In the genomic region with DNA sequence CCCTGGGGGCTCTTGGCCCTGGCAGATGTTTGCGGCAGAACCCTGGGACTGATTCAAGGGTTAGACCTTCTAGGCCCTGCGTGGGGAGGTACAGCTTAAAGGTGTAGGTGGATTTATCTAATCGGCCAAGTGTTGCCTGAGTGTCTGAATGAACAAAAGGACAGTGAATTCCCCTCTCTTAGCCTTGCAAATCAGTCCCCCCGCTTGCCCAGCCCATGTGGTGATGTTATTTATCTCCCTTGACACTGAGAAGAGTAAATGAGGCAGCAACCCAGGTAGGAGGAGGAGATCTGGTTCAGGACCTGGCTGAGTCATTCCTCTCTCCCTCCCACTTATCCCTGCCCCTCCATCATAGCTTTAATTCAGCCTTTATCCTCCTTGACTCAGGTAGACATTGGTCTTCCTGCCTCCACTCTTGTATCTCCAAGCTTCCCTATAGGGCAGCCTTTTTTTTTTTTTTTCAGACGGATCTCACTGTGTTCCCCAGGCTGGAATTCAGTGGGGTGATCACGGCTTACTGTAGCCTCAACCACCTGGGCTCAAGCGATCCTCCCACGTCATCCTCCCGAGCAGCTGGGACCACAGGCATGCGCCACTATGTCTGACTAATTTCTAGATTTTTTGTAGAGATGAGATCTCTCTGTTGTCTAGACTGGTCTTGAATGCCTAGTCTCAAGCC, we compare ENCODE assay signal across 9 cellular contexts. TPM values are rescaled to one million over a fixed set of nuclear protein-coding genes. Genes with fewer than 3 reads are reported as not detected.
DNase-seq lines count a peak whose midpoint lies in the region; ATAC-seq and TF ChIP-seq lines count a peak whose summit lies in the region.
"Had no signal": no experiment of that assay in that cellular context is flagged by ENCODE, and none has a peak within 500 bp of the region (broad histone marks: within the 10 kb centered on the region; RNA-seq: fewer than 3 reads in every experiment).

No MANE protein-coding gene starts in this region.

- peak; percentile 21 for DNase-seq in activated T-cell treated with anti-CD3 and anti-CD28 coated beads for 48 hours (ENCODE audit: low read depth)
- no peak for DNase-seq in activated T-cell treated with anti-CD3 and anti-CD28 coated beads for 4 hours
- no peak for DNase-seq in WTC11 (ENCODE audit: low spot score)
- DNase-seq in A673 (ENCODE audit: low spot score) = no peak
- no peak for DNase-seq in caudate nucleus (lab: John Stamatoyannopoulos, UW)
- no peak for DNase-seq in GDM1 (lab: John Stamatoyannopoulos, UW)

- peaks cover 47% of the 10 kb centered on the region for H3K4me1 Mint-ChIP-seq in WTC11

- ATAC-seq in HG03039 (IDR thresholded peaks at IDR 0.05; ENCODE audit: unreplicated experiment) = peak; percentile 73
- peak; percentile 22 for ATAC-seq in WTC11
- ATAC-seq: naive thymus-derived CD4-positive, alpha-beta T cell had no signal

- CTCF ChIA-PET in WTC11 (lab: Charles Lee) = interaction anchor here (1.7 kb wide), 1 partner anchor 27 kb away, joined by 3 read pairs; no protein-coding TSS in a partner anchor
- CTCF ChIA-PET in A673 (lab: Charles Lee) = no interaction called here

- H3K27ac ChIP-seq in A673 (ENCODE audit: low read depth, low read length, poor library complexity, severe bottlenecking) (no peak overlapping the region), caudate nucleus (ENCODE audit: low read depth, low read length) (no peak overlapping the region)

- H3K4me3 Mint-ChIP-seq in WTC11 = no peak overlapping the region
- H3K4me3 Mint-ChIP-seq: naive thymus-derived CD4-positive, alpha-beta T cell had no signal

- intact Hi-C loops in A673 (cut with micrococcal nuclease; ENCODE audit: unreplicated experiment) = no loop called here

- H3K9me3 ChIP-seq in skeletal muscle satellite cell (replicated peaks; ENCODE audit: low read length) (no peaks in the 10 kb centered on the region), A673 (ENCODE audit: low read depth, low read length, poor library complexity, severe bottlenecking) (no peaks in the 10 kb centered on the region)

- H3K27me3 Mint-ChIP-seq in WTC11 (ENCODE audit: low read depth) = peaks cover 4% of the 10 kb centered on the region; the same call in 1 of the 2 replicates

- peaks cover 47% of the 10 kb centered on the region for H3K4me1 ChIP-seq in skeletal muscle satellite cell (ENCODE audit: control insufficient read depth, insufficient read depth, low read length)
- H3K4me1 ChIP-seq in A673 (ENCODE audit: insufficient read depth, low read length, poor library complexity, severe bottlenecking) = no peaks in the 10 kb centered on the region

- POLR2A ChIA-PET in WTC11 (lab: Charles Lee) (interaction anchor here (0.5 to 1.1 kb wide), 3 partner anchors 14 to 1032 kb away, joined by 3 to 6 read pairs (median 4); no protein-coding TSS in a partner anchor), A673 (lab: Charles Lee; ENCODE audit: low non-redundant PET) (interaction anchor here (0.6 kb wide), 1 partner anchor 383 kb away, joined by 8 read pairs; no protein-coding TSS in a partner anchor)

- BruUV-seq in A673 (replicated peaks; lab: Mats Ljungman, UMichigan) = no TSS peak

- no peak overlapping the region for H3K27ac Mint-ChIP-seq in WTC11

- H3K36me3 Mint-ChIP-seq in WTC11 = peaks cover 10% of the 10 kb centered on the region

- no peaks in the 10 kb centered on the region for H3K36me3 ChIP-seq in skeletal muscle satellite cell (ENCODE audit: insufficient read depth, low read length)
- H3K36me3 ChIP-seq in A673 (ENCODE audit: insufficient read depth, low read length, poor library complexity, severe bottlenecking) = no peaks in the 10 kb centered on the region

- H3K9ac ChIP-seq in skeletal muscle satellite cell (ENCODE audit: low read depth, low read length) = peak overlapping the region; percentile 23

- H3K27me3 ChIP-seq in skeletal muscle satellite cell (ENCODE audit: control insufficient read depth, insufficient read depth, low read length) (no peaks in the 10 kb centered on the region), A673 (replicated peaks; ENCODE audit: insufficient read depth, low read depth, low read length, poor library complexity) (no peaks in the 10 kb centered on the region)

- TF ChIP-seq CTCF in WTC11 (IDR thresholded peaks at IDR 0.05) (no peak), A673 (conservative IDR thresholded peaks at IDR 0.05; ENCODE audit: low read depth, low read length) (no peak)

- H3K4me3 ChIP-seq in skeletal muscle satellite cell (ENCODE audit: low read length) (no peak overlapping the region), A673 (ENCODE audit: low read depth, low read length, poor library complexity, severe bottlenecking) (no peak overlapping the region)

- peaks cover 16% of the 10 kb centered on the region for H3K9me3 Mint-ChIP-seq in WTC11

- H3K4me2 ChIP-seq in skeletal muscle satellite cell (ENCODE audit: low read length) = peak overlapping the region; percentile 17

TF ChIP-seq in WTC11, 78 proteins besides CTCF, POLR2A, EP300 and RAD21 (continues in another document):
- TF ChIP-seq, protein P1, sequence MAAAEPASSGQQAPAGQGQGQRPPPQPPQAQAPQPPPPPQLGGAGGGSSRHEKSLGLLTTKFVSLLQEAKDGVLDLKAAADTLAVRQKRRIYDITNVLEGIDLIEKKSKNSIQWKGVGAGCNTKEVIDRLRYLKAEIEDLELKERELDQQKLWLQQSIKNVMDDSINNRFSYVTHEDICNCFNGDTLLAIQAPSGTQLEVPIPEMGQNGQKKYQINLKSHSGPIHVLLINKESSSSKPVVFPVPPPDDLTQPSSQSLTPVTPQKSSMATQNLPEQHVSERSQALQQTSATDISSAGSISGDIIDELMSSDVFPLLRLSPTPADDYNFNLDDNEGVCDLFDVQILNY (CRISPR knock-in tag; IDR thresholded peaks at IDR 0.05) = no peak
- TF ChIP-seq, protein P2, sequence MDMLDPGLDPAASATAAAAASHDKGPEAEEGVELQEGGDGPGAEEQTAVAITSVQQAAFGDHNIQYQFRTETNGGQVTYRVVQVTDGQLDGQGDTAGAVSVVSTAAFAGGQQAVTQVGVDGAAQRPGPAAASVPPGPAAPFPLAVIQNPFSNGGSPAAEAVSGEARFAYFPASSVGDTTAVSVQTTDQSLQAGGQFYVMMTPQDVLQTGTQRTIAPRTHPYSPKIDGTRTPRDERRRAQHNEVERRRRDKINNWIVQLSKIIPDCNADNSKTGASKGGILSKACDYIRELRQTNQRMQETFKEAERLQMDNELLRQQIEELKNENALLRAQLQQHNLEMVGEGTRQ (CRISPR knock-in tag; IDR thresholded peaks at IDR 0.05) = no peak
- TF ChIP-seq IRF2 (CRISPR knock-in tag; IDR thresholded peaks at IDR 0.05; ENCODE audit: borderline replicate concordance, low read depth) (no peak), ATF1 (CRISPR knock-in tag; IDR thresholded peaks at IDR 0.05) (no peak), JUN (CRISPR knock-in tag; IDR thresholded peaks at IDR 0.05) (no peak), ESRRA (CRISPR knock-in tag; IDR thresholded peaks at IDR 0.05; ENCODE audit: borderline replicate concordance) (no peak), ZNF671 (CRISPR knock-in tag; IDR thresholded peaks at IDR 0.05) (no peak), ZNF423 (CRISPR knock-in tag; IDR thresholded peaks at IDR 0.05) (no peak)
- TF ChIP-seq, protein P3, sequence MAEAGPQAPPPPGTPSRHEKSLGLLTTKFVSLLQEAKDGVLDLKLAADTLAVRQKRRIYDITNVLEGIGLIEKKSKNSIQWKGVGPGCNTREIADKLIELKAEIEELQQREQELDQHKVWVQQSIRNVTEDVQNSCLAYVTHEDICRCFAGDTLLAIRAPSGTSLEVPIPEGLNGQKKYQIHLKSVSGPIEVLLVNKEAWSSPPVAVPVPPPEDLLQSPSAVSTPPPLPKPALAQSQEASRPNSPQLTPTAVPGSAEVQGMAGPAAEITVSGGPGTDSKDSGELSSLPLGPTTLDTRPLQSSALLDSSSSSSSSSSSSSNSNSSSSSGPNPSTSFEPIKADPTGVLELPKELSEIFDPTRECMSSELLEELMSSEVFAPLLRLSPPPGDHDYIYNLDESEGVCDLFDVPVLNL (CRISPR knock-in tag; IDR thresholded peaks at IDR 0.05; ENCODE audit: borderline replicate concordance, low read depth) = no peak
- TF ChIP-seq, protein P4, sequence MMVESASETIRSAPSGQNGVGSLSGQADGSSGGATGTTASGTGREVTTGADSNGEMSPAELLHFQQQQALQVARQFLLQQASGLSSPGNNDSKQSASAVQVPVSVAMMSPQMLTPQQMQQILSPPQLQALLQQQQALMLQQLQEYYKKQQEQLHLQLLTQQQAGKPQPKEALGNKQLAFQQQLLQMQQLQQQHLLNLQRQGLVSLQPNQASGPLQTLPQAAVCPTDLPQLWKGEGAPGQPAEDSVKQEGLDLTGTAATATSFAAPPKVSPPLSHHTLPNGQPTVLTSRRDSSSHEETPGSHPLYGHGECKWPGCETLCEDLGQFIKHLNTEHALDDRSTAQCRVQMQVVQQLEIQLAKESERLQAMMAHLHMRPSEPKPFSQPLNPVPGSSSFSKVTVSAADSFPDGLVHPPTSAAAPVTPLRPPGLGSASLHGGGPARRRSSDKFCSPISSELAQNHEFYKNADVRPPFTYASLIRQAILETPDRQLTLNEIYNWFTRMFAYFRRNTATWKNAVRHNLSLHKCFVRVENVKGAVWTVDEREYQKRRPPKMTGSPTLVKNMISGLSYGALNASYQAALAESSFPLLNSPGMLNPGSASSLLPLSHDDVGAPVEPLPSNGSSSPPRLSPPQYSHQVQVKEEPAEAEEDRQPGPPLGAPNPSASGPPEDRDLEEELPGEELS (CRISPR knock-in tag; IDR thresholded peaks at IDR 0.05) = no peak

RNA-seq across cellular contexts. Expression of a gene that starts 54.7 kb away (rescaled TPM):
- total RNA-seq in WTC11 (2021) = 59.1 to 72.9 TPM (median 63.1 TPM) in 3 replicates
- 10.7 and 11.7 TPM in 2 replicates for total RNA-seq in skeletal muscle satellite cell (2012; rRNA removed)
- 47.6 and 51.2 TPM in 2 replicates for total RNA-seq in A673 (2021)
